Comparison of ENCODE assay signal across 8 cellular contexts in genomic region chrX:13938053-13938765, GRCh38.
DNase-seq lines count a peak whose midpoint lies in the region; ATAC-seq and TF ChIP-seq lines count a peak whose summit lies in the region.

No MANE protein-coding gene starts in this region.

- H3K4me3 Mint-ChIP-seq in GM23338, result peak overlapping the region; percentile 90
- peak overlapping the region; percentile 35 for H3K4me3 Mint-ChIP-seq in activated CD4-positive, alpha-beta memory T cell treated with anti-CD3 and anti-CD28 coated beads for 36 hours

- TF ChIP-seq CTCF in GM23338 (conservative IDR thresholded peaks at IDR 0.05; ENCODE audit: low read depth in 2 of 2) (peak in 1 of 2 experiments; percentile 22; a peak in 2 of 4 replicates), fibroblast of villous mesenchyme (IDR thresholded peaks at IDR 0.05; ENCODE audit: insufficient read depth, low read depth, low read length) (no peak)

- H3K36me3 Mint-ChIP-seq in GM23338 (ENCODE audit: low read depth), result peaks cover 16% of the 10 kb centered on the region
- H3K36me3 Mint-ChIP-seq in activated CD4-positive, alpha-beta memory T cell treated with anti-CD3 and anti-CD28 coated beads for 36 hours, result no peaks in the 10 kb centered on the region

- CTCF ChIA-PET in activated CD4-positive, alpha-beta memory T cell treated with anti-CD3 and anti-CD28 coated beads for 36 hours (lab: Charles Lee), result no interaction called here

- H3K79me2 ChIP-seq in ACC112 (ENCODE audit: control insufficient read depth, insufficient read depth, low read length, unreplicated experiment) (no peaks in the 10 kb centered on the region), GM23338 (replicated peaks; ENCODE audit: insufficient read depth) (peaks cover 37% of the 10 kb centered on the region)

- peak; percentile 76 for DNase-seq in GM23338 (ENCODE audit: low spot score)
- no peak for DNase-seq in activated CD4-positive, alpha-beta memory T cell treated with anti-CD3 and anti-CD28 coated beads for 36 hours
- DNase-seq in fibroblast of villous mesenchyme (ENCODE audit: low read depth), result peak; percentile 11
- peak in 39 of 56 donors; percentile 1 to 57 (median 29) for DNase-seq in nucleus accumbens (lab: John Stamatoyannopoulos, UW)

- H3K27me3 ChIP-seq in ACC112 (ENCODE audit: insufficient read depth, low read length) (peaks cover 55% of the 10 kb centered on the region), GM23338 (ENCODE audit: insufficient read depth) (no peaks in the 10 kb centered on the region)

- intact Hi-C loops in activated CD4-positive, alpha-beta memory T cell treated with anti-CD3 and anti-CD28 coated beads for 36 hours (cut with micrococcal nuclease), result no loop called here

- H4K20me1 ChIP-seq in GM23338 (replicated peaks; ENCODE audit: insufficient read depth), result no peaks in the 10 kb centered on the region

- no peaks in the 10 kb centered on the region for H3K9me2 ChIP-seq in GM23338 (ENCODE audit: insufficient read depth)

- peak overlapping the region; percentile 80 for H3K4me3 ChIP-seq in ACC112 (ENCODE audit: low read depth, low read length)
- peak overlapping the region; percentile 69 for H3K4me3 ChIP-seq in GM23338
- H3K4me3 ChIP-seq in fibroblast of villous mesenchyme (ENCODE audit: low read depth, low read length), result peak overlapping the region; percentile 54

- H3K9me3 Mint-ChIP-seq in GM23338, result no peaks in the 10 kb centered on the region; the same call in 2 of the 3 replicates
- no peaks in the 10 kb centered on the region for H3K9me3 Mint-ChIP-seq in activated CD4-positive, alpha-beta memory T cell treated with anti-CD3 and anti-CD28 coated beads for 36 hours

- peaks cover 44% of the 10 kb centered on the region for H3K4me1 Mint-ChIP-seq in GM23338
- peaks cover 2% of the 10 kb centered on the region for H3K4me1 Mint-ChIP-seq in activated CD4-positive, alpha-beta memory T cell treated with anti-CD3 and anti-CD28 coated beads for 36 hours (ENCODE audit: low read depth)

- H3K27me3 Mint-ChIP-seq in GM23338 (ENCODE audit: insufficient read depth, low read depth, poor library complexity), result peaks cover 4% of the 10 kb centered on the region
- H3K27me3 Mint-ChIP-seq in activated CD4-positive, alpha-beta memory T cell treated with anti-CD3 and anti-CD28 coated beads for 36 hours, result peaks cover 21% of the 10 kb centered on the region

- H2AFZ ChIP-seq in ACC112 (ENCODE audit: low read length, unreplicated experiment) (peak overlapping the region; percentile 89), GM23338 (no peak overlapping the region)

- peak overlapping the region; percentile 92 for H3K27ac Mint-ChIP-seq in GM23338
- no peak overlapping the region for H3K27ac Mint-ChIP-seq in activated CD4-positive, alpha-beta memory T cell treated with anti-CD3 and anti-CD28 coated beads for 36 hours

- H3K4me2 ChIP-seq in GM23338, result peak overlapping the region; percentile 82

- no peaks in the 10 kb centered on the region for H3K36me3 ChIP-seq in ACC112 (ENCODE audit: insufficient read depth, low read length)
- H3K36me3 ChIP-seq in GM23338 (ENCODE audit: insufficient read depth), result no peaks in the 10 kb centered on the region

- ATAC-seq in GM23338 (peak; percentile 77), GM21447 (IDR thresholded peaks at IDR 0.05; ENCODE audit: unreplicated experiment) (no peak), GM19463 (IDR thresholded peaks at IDR 0.05; ENCODE audit: unreplicated experiment) (no peak), HG03175 (IDR thresholded peaks at IDR 0.05; ENCODE audit: unreplicated experiment) (no peak)

- no peak overlapping the region for H3K27ac ChIP-seq in ACC112 (ENCODE audit: low read depth, low read length)
- peak overlapping the region; percentile 92 for H3K27ac ChIP-seq in GM23338 (ENCODE audit: low read depth)

- H3K4me1 ChIP-seq in ACC112 (ENCODE audit: control insufficient read depth, insufficient read depth, low read length, unreplicated experiment), result no peaks in the 10 kb centered on the region
- H3K4me1 ChIP-seq in GM23338 (ENCODE audit: insufficient read depth), result peaks cover 49% of the 10 kb centered on the region

- no peaks in the 10 kb centered on the region for H3F3A ChIP-seq in GM23338 (replicated peaks; ENCODE audit: low read depth)

- POLR2A ChIA-PET in activated CD4-positive, alpha-beta memory T cell treated with anti-CD3 and anti-CD28 coated beads for 36 hours (lab: Charles Lee), result no interaction called here

TF ChIP-seq in GM23338, 12 proteins besides CTCF, POLR2A, EP300 and RAD21 (continues in another document):
- TF ChIP-seq POLR2AphosphoS5 (IDR thresholded peaks at IDR 0.05; ENCODE audit: low read depth) (no peak), EZH2phosphoT487 (IDR thresholded peaks at IDR 0.05; ENCODE audit: unreplicated experiment) (no peak), ZNF331 (CRISPR knock-in tag; IDR thresholded peaks at IDR 0.05; ENCODE audit: low read depth) (no peak), REST (IDR thresholded peaks at IDR 0.05; ENCODE audit: unreplicated experiment) (no peak), ZNF114 (CRISPR knock-in tag; IDR thresholded peaks at IDR 0.05) (no peak), STAT1 (IDR thresholded peaks at IDR 0.05; ENCODE audit: unreplicated experiment) (no peak), EZH2 (IDR thresholded peaks at IDR 0.05; ENCODE audit: low read depth, unreplicated experiment) (no peak), NANOG (IDR thresholded peaks at IDR 0.05; ENCODE audit: borderline replicate concordance) (no peak), CREB1 (CRISPR knock-in tag; IDR thresholded peaks at IDR 0.05; ENCODE audit: low read depth) (no peak; the same call in none of the 2 replicates)
